ENCODE assay signal across 7 cellular contexts in the genomic region with DNA sequence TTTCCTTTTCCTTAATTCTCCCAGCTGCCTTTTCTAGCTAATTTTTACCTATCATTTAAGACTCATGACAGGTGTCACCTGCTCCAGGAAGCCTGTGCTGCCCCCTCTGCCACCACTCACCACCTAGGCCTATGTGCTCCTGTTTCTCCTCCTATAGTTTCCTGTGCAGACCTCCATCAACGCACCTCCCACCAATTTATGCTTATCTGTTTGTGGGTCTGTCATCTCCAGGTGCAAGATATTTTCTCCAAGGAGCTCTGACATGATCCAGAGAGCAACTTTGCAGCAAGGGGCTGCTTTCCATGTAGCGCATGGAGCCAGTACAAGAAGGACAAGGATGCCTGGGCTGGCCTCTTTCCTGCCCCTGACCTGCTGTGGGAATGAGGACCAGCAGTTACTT. TPM values are rescaled to one million over a fixed set of nuclear protein-coding genes. Genes with fewer than 3 reads are reported as not detected.
"Had no signal": no experiment of that assay in that cellular context is flagged by ENCODE, and none has a peak within 500 bp of the region (broad histone marks: within the 10 kb centered on the region; RNA-seq: fewer than 3 reads in every experiment).

No MANE protein-coding gene starts in this region.

- H3K4me3 Mint-ChIP-seq: IgD-negative memory B cell had no signal

- H3K27me3 Mint-ChIP-seq: IgD-negative memory B cell had no signal

- ATAC-seq: HepG2, K562 had no signal

- DNase-seq: IMR-90, KBM-7, KG1 had no signal

RNA-seq across cellular contexts. Expression of gene SLC4A5, which starts 42.7 kb away (rescaled TPM):
- total RNA-seq: HepG2, HT1080 had no signal
